ENCODE assay signal across 1 cellular context in genomic region chr11:47176328-47177228, GRCh38.
TF ChIP-seq lines count a peak whose summit lies in the region.

Gene ARFGAP2 (minus strand): TSS chr11:47176879. CDS start chr11:47176853, 26 bp downstream.

TF ChIP-seq in H1, 55 proteins besides CTCF, POLR2A, EP300 and RAD21 (continued from another document):
- no peak for TF ChIP-seq TCF12 (IDR thresholded peaks at IDR 0.05; ENCODE audit: low read depth, low read length)
- no peak for TF ChIP-seq E2F6 (IDR thresholded peaks at IDR 0.05)
- TF ChIP-seq GTF2F1 (IDR thresholded peaks at IDR 0.05; ENCODE audit: borderline replicate concordance, low read depth, low read length) = no peak
- TF ChIP-seq RBBP5 (IDR thresholded peaks at IDR 0.05; ENCODE audit: borderline replicate concordance, low read depth, low read length) = 0 out of 2 replicates have a peak, but pooled peaks have one; percentile 86
- no peak for TF ChIP-seq EGR1 (IDR thresholded peaks at IDR 0.05; ENCODE audit: borderline replicate concordance, low read depth, low read length)
- peak; percentile 76 for TF ChIP-seq ASH2L (IDR thresholded peaks at IDR 0.05; ENCODE audit: low read length)
- peak; percentile 68 for TF ChIP-seq TAF7 (optimal IDR thresholded peaks at IDR 0.05; ENCODE audit: borderline replicate concordance, low read depth, low read length)
- no peak for TF ChIP-seq BACH1 (IDR thresholded peaks at IDR 0.05; ENCODE audit: low read length)
- no peak for TF ChIP-seq CHD7 (IDR thresholded peaks at IDR 0.05; ENCODE audit: insufficient replicate concordance, low read length)
- TF ChIP-seq KDM5A (IDR thresholded peaks at IDR 0.05; ENCODE audit: low read length) = peak; percentile 94
- no peak for TF ChIP-seq TEAD4 (IDR thresholded peaks at IDR 0.05; ENCODE audit: low read depth, low read length)
- TF ChIP-seq CHD2 (IDR thresholded peaks at IDR 0.05; ENCODE audit: low read length) = no peak
- peak; percentile 95 for TF ChIP-seq YY1 (IDR thresholded peaks at IDR 0.05; ENCODE audit: low read depth, low read length)
- TF ChIP-seq SRF (IDR thresholded peaks at IDR 0.05; ENCODE audit: low read depth, low read length) = no peak
- TF ChIP-seq KDM4A (IDR thresholded peaks at IDR 0.05; ENCODE audit: low read depth, low read length, severe bottlenecking) = no peak
- no peak for TF ChIP-seq ATF2 (IDR thresholded peaks at IDR 0.05; ENCODE audit: low read length)
- TF ChIP-seq BCL11A (IDR thresholded peaks at IDR 0.05; ENCODE audit: low read depth in 2 of 2, low read length in 2 of 2) = no peak
- TF ChIP-seq POLR2AphosphoS5 (IDR thresholded peaks at IDR 0.05; ENCODE audit: low read depth, low read length) = peak; percentile 27; the same call in 1 of the 2 replicates
- no peak for TF ChIP-seq CTBP2 (IDR thresholded peaks at IDR 0.05; ENCODE audit: borderline replicate concordance, insufficient read depth, insufficient read length, low read length)
- TF ChIP-seq SIX5 (IDR thresholded peaks at IDR 0.05; ENCODE audit: low read depth, low read length) = no peak
- TF ChIP-seq USF2 (IDR thresholded peaks at IDR 0.05; ENCODE audit: low read length) = no peak
- TF ChIP-seq HDAC6 (IDR thresholded peaks at IDR 0.05; ENCODE audit: low read depth, low read length) = no peak
- TF ChIP-seq CHD1 (IDR thresholded peaks at IDR 0.05; ENCODE audit: low read depth, low read length) = peak; percentile 48; the same call in 1 of the 2 replicates
- TF ChIP-seq HDAC2 (IDR thresholded peaks at IDR 0.05; ENCODE audit: borderline replicate concordance in 1 of 2, low read depth in 2 of 2, low read length in 2 of 2) = peak in 1 of 2 experiments; percentile 9; a peak in 1 of 4 replicates
- TF ChIP-seq TAF1 (IDR thresholded peaks at IDR 0.05; ENCODE audit: low read depth, low read length) = peak; percentile 89
- TF ChIP-seq RXRA (IDR thresholded peaks at IDR 0.05; ENCODE audit: insufficient read depth, low read depth, low read length) = no peak
- TF ChIP-seq CREB1 (IDR thresholded peaks at IDR 0.05) = no peak; the same call in 1 of the 2 replicates
- TF ChIP-seq JUN (IDR thresholded peaks at IDR 0.05; ENCODE audit: low read depth, low read length) = no peak
- no peak for TF ChIP-seq FOSL1 (IDR thresholded peaks at IDR 0.05; ENCODE audit: insufficient read depth, low read depth, low read length)
- peak in 1 of 2 experiments; percentile 7; a peak in 1 of 4 replicates for TF ChIP-seq SIN3A (conservative IDR thresholded peaks at IDR 0.05 in 1 of 2, IDR thresholded peaks at IDR 0.05 in 1 of 2; ENCODE audit: low read depth in 1 of 2, low read length in 2 of 2)
- TF ChIP-seq SP1 (IDR thresholded peaks at IDR 0.05; ENCODE audit: low read depth, low read length) = peak; percentile 72
- no peak for TF ChIP-seq NRF1 (IDR thresholded peaks at IDR 0.05; ENCODE audit: low read depth, low read length)
- TF ChIP-seq RFX5 (IDR thresholded peaks at IDR 0.05; ENCODE audit: borderline replicate concordance, low read depth, low read length) = no peak
- TF ChIP-seq NANOG (IDR thresholded peaks at IDR 0.05; ENCODE audit: insufficient read depth, low read depth, low read length, poor library complexity, severe bottlenecking) = no peak
- TF ChIP-seq CBX5 (IDR thresholded peaks at IDR 0.05; ENCODE audit: low read depth, low read length) = no peak
- no peak for TF ChIP-seq ZNF274 (IDR thresholded peaks at IDR 0.05; ENCODE audit: borderline replicate concordance, extremely low read depth, low read length)
- no peak for TF ChIP-seq JUND (IDR thresholded peaks at IDR 0.05; ENCODE audit: low read length)
- TF ChIP-seq MAX (IDR thresholded peaks at IDR 0.05) = peak; percentile 16; the same call in 1 of the 2 replicates
- TF ChIP-seq KDM1A (IDR thresholded peaks at IDR 0.05; ENCODE audit: borderline replicate concordance, low read length) = no peak
- TF ChIP-seq RNF2 (IDR thresholded peaks at IDR 0.05; ENCODE audit: borderline replicate concordance, low read depth, low read length, missing control alignments, poor library complexity, severe bottlenecking) = no peak
- TF ChIP-seq SP2 (IDR thresholded peaks at IDR 0.05; ENCODE audit: low read length) = 0 out of 2 replicates have a peak, but pooled peaks have one; percentile 5
- TF ChIP-seq GABPA (IDR thresholded peaks at IDR 0.05; ENCODE audit: borderline replicate concordance, insufficient read depth, low read length) = no peak
- TF ChIP-seq ATF3 (IDR thresholded peaks at IDR 0.05; ENCODE audit: insufficient read depth, low read depth, low read length) = no peak
- no peak for TF ChIP-seq POU5F1 (IDR thresholded peaks at IDR 0.05; ENCODE audit: low read depth, low read length)
- TF ChIP-seq SAP30 (IDR thresholded peaks at IDR 0.05; ENCODE audit: insufficient read depth, insufficient replicate concordance, low read length) = peak; percentile 50
- no peak for TF ChIP-seq EZH2 (IDR thresholded peaks at IDR 0.05; ENCODE audit: low read depth, low read length, severe bottlenecking)
- TF ChIP-seq SUZ12 (IDR thresholded peaks at IDR 0.05; ENCODE audit: low read length) = no peak
- TF ChIP-seq SIRT6 (IDR thresholded peaks at IDR 0.05; ENCODE audit: low read length) = no peak
- TF ChIP-seq CBX8 (IDR thresholded peaks at IDR 0.05; ENCODE audit: borderline replicate concordance, low read depth, low read length) = no peak
- TF ChIP-seq TBP (IDR thresholded peaks at IDR 0.05; ENCODE audit: low read depth, low read length) = peak; percentile 76
- no peak for TF ChIP-seq SP4 (IDR thresholded peaks at IDR 0.05; ENCODE audit: low read length)
- peak; percentile 77 for TF ChIP-seq PHF8 (conservative IDR thresholded peaks at IDR 0.05; ENCODE audit: low read depth, low read length)
